8 cellular contexts compared by ENCODE assay signal in the genomic region with DNA sequence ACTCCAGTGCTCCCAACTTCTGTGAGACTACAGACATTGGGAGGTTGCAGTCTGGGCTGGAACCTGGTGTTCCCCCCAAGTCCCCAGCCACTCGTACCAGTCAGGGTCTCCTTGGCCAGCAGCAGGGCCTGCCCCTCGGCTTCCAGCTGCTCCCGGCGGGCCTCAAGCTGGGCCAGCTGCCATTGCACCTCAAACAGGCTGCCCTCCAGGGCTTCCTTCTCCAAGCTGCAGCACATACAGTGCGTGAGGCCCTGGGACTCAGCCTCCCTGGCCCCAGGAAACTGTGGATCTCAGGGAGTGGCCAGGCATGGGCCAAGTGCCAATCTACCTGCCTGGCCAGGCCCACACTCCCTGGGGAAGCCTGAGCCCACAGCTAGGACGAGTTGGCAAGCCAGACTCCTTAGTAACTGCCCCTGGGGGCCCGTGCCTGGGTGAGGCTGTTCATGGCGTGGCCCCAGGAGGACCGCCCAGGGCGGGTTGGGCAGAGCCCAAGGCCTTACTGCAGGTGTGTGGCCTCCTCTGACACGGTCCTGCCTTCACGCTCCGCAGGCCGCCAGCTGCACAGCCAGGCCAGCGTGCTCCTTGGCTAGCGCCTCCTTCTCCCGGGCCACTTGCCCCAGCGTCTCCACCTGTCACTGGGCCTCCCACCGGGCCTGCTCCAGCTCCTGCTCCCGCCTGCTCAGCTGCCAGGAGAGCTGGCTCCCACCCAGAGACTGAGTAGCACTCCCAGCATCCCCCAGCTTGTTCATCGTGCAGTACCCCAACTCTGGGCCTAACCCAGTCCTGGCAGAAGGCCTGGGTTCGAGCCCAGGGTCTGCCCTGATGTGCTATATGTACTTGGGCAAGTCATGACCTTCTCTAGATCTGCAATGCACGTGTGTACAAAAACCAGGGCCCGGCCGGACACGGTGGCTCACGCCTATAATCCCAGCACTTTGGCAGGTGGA. TPM values are rescaled to one million over a fixed set of nuclear protein-coding genes. Genes with fewer than 3 reads are reported as not detected.
A peak's percentile ranks its signal among the peaks of the same experiment; 100 is the strongest.
DNase-seq lines count a peak whose midpoint lies in the region; ATAC-seq, FAIRE-seq and TF ChIP-seq lines count a peak whose summit lies in the region.
"Not testable (repeated sequence)": the region's sequence is repeated elsewhere in the genome, so short reads cannot be mapped to it uniquely, and the experiment has no call there.

No MANE protein-coding gene starts in this region.

- H3K36me3 ChIP-seq in duodenal mucosa (ENCODE audit: control insufficient read depth in 1 of 2, insufficient read depth in 2 of 2, low read length in 2 of 2) (peaks cover 31 to 66% of the 10 kb centered on the region in 2 donors), pancreas (peaks cover 8 to 27% (median 22%) of the 10 kb centered on the region in 3 donors), upper lobe of right lung (peaks cover 72% of the 10 kb centered on the region)

- peak; percentile 80 to 83 (median 81) for ATAC-seq in pancreas
- peak; percentile 17 for ATAC-seq in upper lobe of right lung

- H3K4me1 ChIP-seq in duodenal mucosa (ENCODE audit: control insufficient read depth in 1 of 2, insufficient read depth in 2 of 2, low read length in 2 of 2) (peaks cover 14 to 24% of the 10 kb centered on the region in 2 donors), pancreas (peaks cover 6 to 11% (median 8%) of the 10 kb centered on the region in 3 donors)
- H3K4me1 ChIP-seq in upper lobe of right lung: not testable (repeated sequence)

- DNase-seq in DMS79 treated with DMSO at 0.1 percent for 48 hours (lab: John Stamatoyannopoulos, UW): peak; percentile 100
- DNase-seq in NCI-H1417 (lab: John Stamatoyannopoulos, UW): peak in 2 of 3 experiments; percentile 27 to 96
- peak; percentile 99 for DNase-seq in NCI-H69 (lab: John Stamatoyannopoulos, UW)
- DNase-seq in activated T-cell treated with anti-CD3 and anti-CD28 coated beads, Interleukin-2, amount 50 U/mL, for 1 hour: peak; percentile 33
- DNase-seq in kidney tubule cell (ENCODE audit: low spot score): peak; percentile 79
- DNase-seq in pancreas: peak; percentile 88 to 98 (median 93)
- DNase-seq in upper lobe of right lung: peak; percentile 79

- not testable (repeated sequence) for H3K9me3 ChIP-seq in duodenal mucosa (ENCODE audit: control insufficient read depth in 1 of 2, low read length in 2 of 2); pancreas; upper lobe of right lung

- H3K4me3 ChIP-seq in duodenal mucosa (ENCODE audit: low read depth in 1 of 2, low read length in 2 of 2); pancreas; upper lobe of right lung: not testable (repeated sequence)

- H3K27me3 ChIP-seq in duodenal mucosa (ENCODE audit: control insufficient read depth in 1 of 2, insufficient read depth in 2 of 2, low read length in 2 of 2); pancreas; upper lobe of right lung: not testable (repeated sequence)

- peak overlapping the region in 1 of 2 donors; percentile 55 for H3K9ac ChIP-seq in duodenal mucosa (ENCODE audit: low read depth in 1 of 2, low read length in 2 of 2)

- WGBS in pancreas, 2 donors: 62 to 63% methylated on average over 27 of the region's 27 CpGs

- intact Hi-C loops in pancreas (cut with DNase I): loop anchor here in 1 of 3 donors (5.0 kb wide), 1 partner anchor 328 kb away; no protein-coding TSS in a partner anchor
- intact Hi-C loops in upper lobe of right lung (cut with DNase I): not testable (repeated sequence)

- peak overlapping the region; percentile 69 for H3K27ac ChIP-seq in duodenal mucosa (ENCODE audit: low read depth, low read length)
- H3K27ac ChIP-seq in pancreas: peak overlapping the region; percentile 25 to 64 (median 50)
- H3K27ac ChIP-seq in upper lobe of right lung: not testable (repeated sequence)

- not testable (repeated sequence) for FAIRE-seq in pancreas (lab: Jason Lieb, UNC)

- TF ChIP-seq CTCF in pancreas (IDR thresholded peaks at IDR 0.05); upper lobe of right lung (IDR thresholded peaks at IDR 0.05): not testable (repeated sequence)

RNA-seq across cellular contexts. Expression of a gene that starts 10.7 kb away (rescaled TPM):
- 10 to 100 TPM; 12.4 to 32.2 (median 14.3) TPM for total RNA-seq in pancreas
- 1 to 10 TPM; 4.0 to 5.8 TPM for polyA plus RNA-seq in pancreas
- total RNA-seq in upper lobe of right lung: 31.2 TPM

RNA-seq across cellular contexts. Expression of a gene that starts 42.7 kb away (rescaled TPM):
- total RNA-seq in pancreas (1,000 to 10,000 TPM in 4 of 6 donors, 100 to 1,000 TPM in 2; 687 to 5,169 (median 2,340) TPM), upper lobe of right lung (6,622 TPM)
- not detected for polyA plus RNA-seq in pancreas

Comparison
In these comparisons a context has a peak if more than half of its experiments do, and no peak if none do; other contexts are left out.
1. DNase-seq: peak in every context shown above with its lines; median percentile 100 in DMS79 treated with DMSO at 0.1 percent for 48 hours; 99 in NCI-H69; 93 in pancreas; 79 in kidney tubule cell; 79 in upper lobe of right lung; 62 in NCI-H1417; 33 in activated T-cell treated with anti-CD3 and anti-CD28 coated beads, Interleukin-2, amount 50 U/mL, for 1 hour.